In the genomic region with DNA sequence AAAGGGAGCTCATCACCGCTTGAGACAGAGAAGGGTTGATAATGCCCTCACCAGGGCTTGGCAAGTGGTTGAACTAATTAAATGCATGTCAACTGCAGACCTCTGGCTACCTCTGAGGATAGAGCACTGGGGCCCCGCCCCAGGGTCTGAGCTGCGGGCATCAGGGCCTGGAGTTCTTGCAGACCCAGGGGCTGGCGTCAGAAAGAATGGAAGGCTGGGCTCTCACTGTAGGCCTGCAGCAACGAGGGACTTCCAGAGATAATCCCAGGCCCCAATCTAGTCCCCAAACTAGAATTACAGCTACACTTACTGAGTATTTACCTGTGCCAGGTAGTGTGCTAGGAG, we compare ENCODE assay signal across 25 cellular contexts.
"Had no signal": no experiment of that assay in that cellular context is flagged by ENCODE, and none has a peak within 500 bp of the region (broad histone marks: within the 10 kb centered on the region; RNA-seq: fewer than 3 reads in every experiment).

No MANE protein-coding gene starts in this region.

- H3K4me3 ChIP-seq: heart right ventricle, hepatocyte, left lung, lower lobe of right lung, neural progenitor cell, ovary, prostate gland, suprapubic skin, thoracic aorta, tibial artery, vagina had no signal

- H3K4me3 Mint-ChIP-seq: mesothelial cell of epicardium; naive B cell; natural killer cell; nephron progenitor cell; neural progenitor cell; stimulated activated effector memory CD8-positive, alpha-beta T cell treated with anti-CD3 and anti-CD28 coated beads, Interleukin-12 subunit alpha, Interleukin-12 subunit beta, amount 100 ng/mL, for 72 hours; stimulated activated naive CD8-positive, alpha-beta T cell treated with anti-CD3 and anti-CD28 coated beads, Interleukin-15, Interleukin-2, amounts not matched to agents 100 ng/mL and 50 ng/mL, for 24 hours had no signal

- H3K36me3 ChIP-seq: heart right ventricle, left lung, lower lobe of right lung, neural progenitor cell, ovary, prostate gland, suprapubic skin, thoracic aorta, tibial artery, vagina had no signal

- H3K9me3 ChIP-seq: left lung, lower lobe of right lung, ovary, prostate gland, suprapubic skin, thoracic aorta, vagina had no signal

- H3K27ac Mint-ChIP-seq: mesothelial cell of epicardium; naive B cell; natural killer cell; nephron progenitor cell; neural progenitor cell; stimulated activated effector memory CD8-positive, alpha-beta T cell treated with anti-CD3 and anti-CD28 coated beads, Interleukin-12 subunit alpha, Interleukin-12 subunit beta, amount 100 ng/mL, for 72 hours; stimulated activated naive CD8-positive, alpha-beta T cell treated with anti-CD3 and anti-CD28 coated beads, Interleukin-15, Interleukin-2, amounts not matched to agents 100 ng/mL and 50 ng/mL, for 24 hours had no signal

- H3K36me3 Mint-ChIP-seq: naive B cell; natural killer cell; neural progenitor cell; stimulated activated effector memory CD8-positive, alpha-beta T cell treated with anti-CD3 and anti-CD28 coated beads, Interleukin-12 subunit alpha, Interleukin-12 subunit beta, amount 100 ng/mL, for 72 hours had no signal

- H3K27ac ChIP-seq: heart right ventricle, hepatocyte, left lung, lower lobe of right lung, neural progenitor cell, ovary, prostate gland, suprapubic skin, thoracic aorta, tibial artery, vagina had no signal

- H3K4me1 ChIP-seq: left lung, lower lobe of right lung, prostate gland had no signal

- H3K27me3 ChIP-seq: ovary, vagina had no signal

- DNase-seq: heart right ventricle; left colon; left lung; lower lobe of right lung; mammary epithelial cell; mesenchymal stem cell; naive B cell; natural killer cell; nephron progenitor cell; ovary; retina; right cardiac atrium; stimulated activated CD4-positive, alpha-beta T cell treated with anti-CD3 and anti-CD28 coated beads, Interleukin-4, amount 100 ng/mL, for 24 hours; stimulated activated naive CD4-positive, alpha-beta T cell; trophoblast cell had no signal

- H3K4me1 Mint-ChIP-seq: natural killer cell had no signal

- H3K9me3 Mint-ChIP-seq: natural killer cell; neural progenitor cell; stimulated activated effector memory CD8-positive, alpha-beta T cell treated with anti-CD3 and anti-CD28 coated beads, Interleukin-12 subunit alpha, Interleukin-12 subunit beta, amount 100 ng/mL, for 72 hours; stimulated activated naive CD8-positive, alpha-beta T cell treated with anti-CD3 and anti-CD28 coated beads, Interleukin-15, Interleukin-2, amounts not matched to agents 100 ng/mL and 50 ng/mL, for 24 hours had no signal
